Comparison of ENCODE assay signal across 10 cellular contexts in the genomic region with DNA sequence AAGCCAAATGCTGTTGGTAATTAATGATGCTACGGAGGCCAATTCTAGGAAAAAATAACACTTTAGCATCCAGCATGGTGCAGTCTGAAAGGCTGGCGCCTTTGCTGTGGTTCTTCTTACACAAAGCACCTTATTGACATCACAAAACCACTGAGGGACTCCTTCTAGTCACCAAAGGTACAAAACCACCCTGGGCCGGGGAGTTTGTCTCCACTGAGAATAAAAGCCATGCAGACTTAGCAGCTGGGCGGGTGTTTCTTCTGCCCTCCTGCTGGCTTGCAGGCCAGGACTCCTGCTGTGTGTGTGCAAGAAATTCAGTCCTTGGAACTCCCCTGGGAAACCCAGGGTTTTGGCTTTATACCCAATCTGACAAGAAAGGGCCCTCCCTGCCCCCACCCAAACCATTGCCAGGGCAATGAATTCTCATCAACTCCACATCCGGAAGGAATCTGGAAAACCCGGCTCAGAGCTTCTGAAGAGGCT.
DNase-seq lines count a peak whose midpoint lies in the region; ATAC-seq and TF ChIP-seq lines count a peak whose summit lies in the region.
"Had no signal": no experiment of that assay in that cellular context is flagged by ENCODE, and none has a peak within 500 bp of the region (broad histone marks: within the 10 kb centered on the region; RNA-seq: fewer than 3 reads in every experiment).

No MANE protein-coding gene starts in this region.

- peak overlapping the region in 9 of 10 donors; percentile 29 to 82 (median 61) for H3K27ac ChIP-seq in heart right ventricle
- H3K27ac ChIP-seq in stomach smooth muscle (ENCODE audit: low read length): peak overlapping the region; percentile 55

- H3K36me3 Mint-ChIP-seq in activated CD8-positive, alpha-beta T cell treated with anti-CD3 and anti-CD28 coated beads for 36 hours (ENCODE audit: low read depth): peaks cover 28% of the 10 kb centered on the region

- no peaks in the 10 kb centered on the region for H3K27me3 Mint-ChIP-seq in activated CD8-positive, alpha-beta T cell treated with anti-CD3 and anti-CD28 coated beads for 36 hours
- H3K27me3 Mint-ChIP-seq: brain had no signal

- intact Hi-C loops in activated CD8-positive, alpha-beta T cell treated with anti-CD3 and anti-CD28 coated beads for 36 hours (cut with micrococcal nuclease): no loop called here
- intact Hi-C loops in heart right ventricle (cut with DNase I): loop anchor here in 1 of 10 donors (5.0 kb wide), 1 partner anchor 144 kb away; the partner anchor contains the start of gene CDK17

- peak; percentile 79 for ATAC-seq in activated CD8-positive, alpha-beta T cell treated with anti-CD3 and anti-CD28 coated beads for 36 hours
- ATAC-seq in heart right ventricle (peak; percentile 49 to 61 (median 53)), GM19035 (IDR thresholded peaks at IDR 0.05; ENCODE audit: unreplicated experiment) (no peak), GM18868 (IDR thresholded peaks at IDR 0.05; ENCODE audit: unreplicated experiment) (no peak)

- no peaks in the 10 kb centered on the region for H3K27me3 ChIP-seq in heart right ventricle
- H3K27me3 ChIP-seq in stomach smooth muscle (ENCODE audit: control insufficient read depth in 1 of 2, insufficient read depth in 2 of 2, low read length in 2 of 2): no peaks in the 10 kb centered on the region

- DNase-seq in NCI-H82 (lab: John Stamatoyannopoulos, UW) (peak; percentile 57), NCI-H82 treated with DMSO at 0.1 percent for 48 hours (lab: John Stamatoyannopoulos, UW; ENCODE audit: unreplicated experiment) (no peak), heart right ventricle (peak; percentile 70 to 89), NCI-H748 treated with DMSO at 0.1 percent for 48 hours (lab: John Stamatoyannopoulos, UW) (no peak)
- peak; percentile 63 for DNase-seq in activated CD8-positive, alpha-beta T cell treated with anti-CD3 and anti-CD28 coated beads for 36 hours

- POLR2A ChIA-PET in activated CD8-positive, alpha-beta T cell treated with anti-CD3 and anti-CD28 coated beads for 36 hours (lab: Charles Lee): interaction anchor here (1.3 to 1.5 kb wide), 2 partner anchors 8 to 141 kb away, joined by 3 to 4 read pairs; partner anchors contain the start of gene CDK17

- no peak overlapping the region for H3K9ac ChIP-seq in stomach smooth muscle (ENCODE audit: low read length in 2 of 2)

- CTCF ChIA-PET in activated CD8-positive, alpha-beta T cell treated with anti-CD3 and anti-CD28 coated beads for 36 hours (lab: Charles Lee): interaction anchor here (0.7 to 1.8 kb wide), 3 partner anchors 43 to 258 kb away, joined by 4 to 6 read pairs (median 5); no protein-coding TSS in a partner anchor

- no peak for TF ChIP-seq CTCF in activated CD8-positive, alpha-beta T cell treated with anti-CD3 and anti-CD28 coated beads for 36 hours (IDR thresholded peaks at IDR 0.05)
- no peak for TF ChIP-seq CTCF in heart right ventricle (IDR thresholded peaks at IDR 0.05)

- H3K4me3 Mint-ChIP-seq in activated CD8-positive, alpha-beta T cell treated with anti-CD3 and anti-CD28 coated beads for 36 hours: no peak overlapping the region
- H3K4me3 Mint-ChIP-seq: brain had no signal

- H3K9me3 ChIP-seq in heart right ventricle (no peaks in the 10 kb centered on the region), stomach smooth muscle (ENCODE audit: control insufficient read depth in 2 of 2, low read length in 2 of 2) (no peaks in the 10 kb centered on the region)
- H3K9me3 ChIP-seq: prostate gland had no signal

- no peaks in the 10 kb centered on the region for H3K9me3 Mint-ChIP-seq in activated CD8-positive, alpha-beta T cell treated with anti-CD3 and anti-CD28 coated beads for 36 hours
- H3K9me3 Mint-ChIP-seq: brain had no signal

- peaks cover 11% of the 10 kb centered on the region for H3K4me1 Mint-ChIP-seq in activated CD8-positive, alpha-beta T cell treated with anti-CD3 and anti-CD28 coated beads for 36 hours (ENCODE audit: low read depth)

- WGBS in heart right ventricle, 2 donors: 47 to 49% methylated on average over 6 of the region's 6 CpGs

- H3K4me1 ChIP-seq in heart right ventricle: peaks cover 7 to 86% (median 69%) of the 10 kb centered on the region in 9 donors
- H3K4me1 ChIP-seq in stomach smooth muscle (ENCODE audit: control insufficient read depth, insufficient read depth, low read length): peaks cover 25% of the 10 kb centered on the region

- H3K4me3 ChIP-seq in heart right ventricle: no peak overlapping the region
- H3K4me3 ChIP-seq in stomach smooth muscle (ENCODE audit: low read length in 2 of 2): no peak overlapping the region
- H3K4me3 ChIP-seq: prostate gland had no signal

- H3K36me3 ChIP-seq in heart right ventricle (peaks cover 0 to 62% (median 5%) of the 10 kb centered on the region in 9 donors), stomach smooth muscle (ENCODE audit: control insufficient read depth in 2 of 2, insufficient read depth in 2 of 2, low read length in 2 of 2) (peaks cover 0 to 6% of the 10 kb centered on the region in 2 donors)
- H3K36me3 ChIP-seq: prostate gland had no signal

- peak overlapping the region; percentile 61 for H3K27ac Mint-ChIP-seq in activated CD8-positive, alpha-beta T cell treated with anti-CD3 and anti-CD28 coated beads for 36 hours

Comparison
In these comparisons a context has a peak if more than half of its experiments do, and no peak if none do; other contexts are left out.
1. DNase-seq: peak in NCI-H82 (single experiment), activated CD8-positive, alpha-beta T cell treated with anti-CD3 and anti-CD28 coated beads for 36 hours (single experiment) and heart right ventricle (2 of 2); none in NCI-H82 treated with DMSO at 0.1 percent for 48 hours (single experiment) and NCI-H748 treated with DMSO at 0.1 percent for 48 hours (single experiment).
2. ATAC-seq: peak in activated CD8-positive, alpha-beta T cell treated with anti-CD3 and anti-CD28 coated beads for 36 hours (single experiment) and heart right ventricle (8 of 8); none in GM19035 (single experiment) and GM18868 (single experiment).